ENCODE assay signal across 19 cellular contexts in genomic region chr17:78224226-78225087, GRCh38. TPM values are rescaled to one million over a fixed set of nuclear protein-coding genes. Genes with fewer than 3 reads are reported as not detected.
DNase-seq lines count a peak whose midpoint lies in the region; ATAC-seq and TF ChIP-seq lines count a peak whose summit lies in the region.
"Had no signal": no experiment of that assay in that cellular context is flagged by ENCODE, and none has a peak within 500 bp of the region (broad histone marks: within the 10 kb centered on the region; RNA-seq: fewer than 3 reads in every experiment).

No MANE protein-coding gene starts in this region.

- H3K4me2 ChIP-seq in mammary epithelial cell (ENCODE audit: insufficient read depth, low read depth, low read length): no peak overlapping the region

- BruUV-seq in mammary epithelial cell (replicated peaks; lab: Mats Ljungman, UMichigan): no TSS peak

- H3K36me3 ChIP-seq in breast epithelium (no peaks in the 10 kb centered on the region), mammary epithelial cell (ENCODE audit: insufficient read depth, low read length) (peaks cover 9% of the 10 kb centered on the region), lower lobe of right lung (no peaks in the 10 kb centered on the region)
- H3K36me3 ChIP-seq: gastrocnemius medialis had no signal

- H3K9me3 ChIP-seq in breast epithelium (no peaks in the 10 kb centered on the region), mammary epithelial cell (replicated peaks; ENCODE audit: insufficient read depth, low read length) (no peaks in the 10 kb centered on the region), lower lobe of right lung (no peaks in the 10 kb centered on the region)
- H3K9me3 ChIP-seq: gastrocnemius medialis had no signal

- DNase-seq in breast epithelium (ENCODE audit: low spot score in 2 of 2) (no peak), mammary epithelial cell (no peak), cerebellar cortex (ENCODE audit: low spot score) (peak; percentile 80), lower lobe of right lung (no peak), sciatic nerve (ENCODE audit: low spot score) (no peak)
- DNase-seq in stimulated activated CD4-positive, alpha-beta T cell treated with anti-CD3 and anti-CD28 coated beads, Interleukin-4, amount 100 ng/mL, for 1 hour: no peak
- DNase-seq: 8988T; activated CD8-positive, alpha-beta memory T cell treated with anti-CD3 and anti-CD28 coated beads, Interleukin-2, amount 50 U/mL, for 4 hours; activated naive CD4-positive, alpha-beta T cell treated with anti-CD3 and anti-CD28 coated beads for 36 hours; CD8-positive, alpha-beta T cell; gastrocnemius medialis; GDM1; stimulated activated CD4-positive, alpha-beta T cell treated with anti-CD3 and anti-CD28 coated beads, Interleukin-2, amount 100 ng/mL, for 24 hours; SW 1271; trophoblast cell had no signal

- H3K27me3 ChIP-seq in breast epithelium (no peaks in the 10 kb centered on the region), mammary epithelial cell (ENCODE audit: insufficient read depth, low read length) (no peaks in the 10 kb centered on the region), lower lobe of right lung (ENCODE audit: low read depth) (no peaks in the 10 kb centered on the region)

- H3K27ac ChIP-seq in breast epithelium: peak overlapping the region in 1 of 2 donors; percentile 61
- H3K27ac ChIP-seq in mammary epithelial cell (ENCODE audit: insufficient read depth, low read depth, low read length): no peak overlapping the region
- H3K27ac ChIP-seq in lower lobe of right lung: peak overlapping the region; percentile 31

- peaks cover 14% of the 10 kb centered on the region for H3K79me2 ChIP-seq in mammary epithelial cell (ENCODE audit: insufficient read depth, low read length)

- dilution Hi-C loops in mammary epithelial cell (cut with HindIII; ENCODE audit: low sequenced_read_pairs): loop anchor here (5.0 kb wide), 1 partner anchor 52 kb away; no protein-coding TSS in a partner anchor

- TF ChIP-seq CTCF in breast epithelium (IDR thresholded peaks at IDR 0.05): no peak
- no peak for TF ChIP-seq CTCF in mammary epithelial cell (conservative IDR thresholded peaks at IDR 0.05 in 1 of 2, IDR thresholded peaks at IDR 0.05 in 1 of 2; ENCODE audit: extremely low read depth in 1 of 2, insufficient read depth in 1 of 2, low read depth in 1 of 2, low read length in 2 of 2)
- no peak for TF ChIP-seq CTCF in lower lobe of right lung (IDR thresholded peaks at IDR 0.05)

- no peak overlapping the region for H2AFZ ChIP-seq in mammary epithelial cell (ENCODE audit: low read depth, low read length)

- intact Hi-C loops in breast epithelium (cut with DNase I; ENCODE audit: low total_unique reads) (loop anchor here (5.0 kb wide), 1 partner anchor 1132 kb away; no protein-coding TSS in a partner anchor), mammary epithelial cell (cut with micrococcal nuclease) (no loop called here), lower lobe of right lung (cut with DNase I) (no loop called here), sciatic nerve (cut with DNase I) (no loop called here)

- CTCF ChIA-PET in mammary epithelial cell (lab: Charles Lee; ENCODE audit: low non-redundant PET): no interaction called here

- in situ Hi-C loops in mammary epithelial cell (cut with MboI; ENCODE audit: low sequenced_read_pairs in 2 of 2): no loop called here

- no peaks in the 10 kb centered on the region for H4K20me1 ChIP-seq in mammary epithelial cell (ENCODE audit: insufficient read depth, low read length)

- WGBS in mammary epithelial cell (ENCODE audit: low coverage, missing lambda C conversion rate): 49% methylated on average over 25 of the region's 27 CpGs

- no peak for ATAC-seq in lower lobe of right lung
- no peak for ATAC-seq in sciatic nerve
- no peak for ATAC-seq in HG03139 (IDR thresholded peaks at IDR 0.05; ENCODE audit: unreplicated experiment)
- no peak for ATAC-seq in GM21786 (IDR thresholded peaks at IDR 0.05; ENCODE audit: unreplicated experiment)
- ATAC-seq: CD8-positive, alpha-beta T cell; gastrocnemius medialis; WTC11 had no signal

- TF ChIP-seq POLR2A in breast epithelium (IDR thresholded peaks at IDR 0.05): no peak

- H3K4me1 ChIP-seq in breast epithelium: no peaks in the 10 kb centered on the region
- no peaks in the 10 kb centered on the region for H3K4me1 ChIP-seq in mammary epithelial cell (ENCODE audit: insufficient read depth, low read length)
- H3K4me1 ChIP-seq in lower lobe of right lung: peaks cover 23% of the 10 kb centered on the region

- H3K4me3 ChIP-seq in breast epithelium (peak overlapping the region in 2 of 3 donors; percentile 22 to 37), mammary epithelial cell (replicated peaks in 1 of 3; ENCODE audit: insufficient read depth in 1 of 3, low read depth in 2 of 3, low read length in 3 of 3) (no peak overlapping the region), lower lobe of right lung (no peak overlapping the region)
- H3K4me3 ChIP-seq: gastrocnemius medialis had no signal

- no peak overlapping the region for H3K9ac ChIP-seq in mammary epithelial cell (ENCODE audit: insufficient read depth, low read length)

RNA-seq across cellular contexts. Expression of gene TMEM235, which starts 7.0 kb away (rescaled TPM):
- total RNA-seq in breast epithelium (not detected), mammary epithelial cell (not detected), lower lobe of right lung (not detected), sciatic nerve (not detected)
- polyA plus RNA-seq in mammary epithelial cell: not detected
- not detected for polyA minus RNA-seq in mammary epithelial cell
- total RNA-seq: activated naive CD4-positive, alpha-beta T cell treated with anti-CD3 and anti-CD28 coated beads for 36 hours; CD8-positive, alpha-beta T cell; gastrocnemius medialis had no signal
- polyA plus RNA-seq: keratinocyte had no signal

RNA-seq across cellular contexts. Expression of gene BIRC5, which starts 10.4 kb away (rescaled TPM):
- total RNA-seq in breast epithelium (1 to 10 TPM in 1 of 3 donors, under 1 TPM in 2; 0.29 to 1.9 (median 0.33) TPM), mammary epithelial cell (10 to 100 TPM in 1 of 2 donors, under 1 TPM in 1; 0.83 to 44.8 TPM), lower lobe of right lung (1.8 TPM), sciatic nerve (1.4 TPM)
- 52.0 TPM for polyA plus RNA-seq in mammary epithelial cell
- 33.8 TPM for polyA minus RNA-seq in mammary epithelial cell

RNA-seq across cellular contexts. Expression of gene AFMID, which starts 37.3 kb away (rescaled TPM):
- total RNA-seq in breast epithelium (10 to 100 TPM; 12.3 to 66.2 (median 65.2) TPM), mammary epithelial cell (10 to 100 TPM; 16.5 to 32.5 TPM), lower lobe of right lung (38.6 TPM), sciatic nerve (33.6 TPM)
- polyA plus RNA-seq in mammary epithelial cell: 21.2 TPM
- polyA minus RNA-seq in mammary epithelial cell: 59.7 TPM

RNA-seq across cellular contexts. Expression of gene TK1, which starts 37.6 kb away (rescaled TPM):
- total RNA-seq in breast epithelium (1 to 10 TPM; 2.6 to 5.6 (median 3.7) TPM), mammary epithelial cell (10 to 100 TPM in 1 of 2 donors, 1 to 10 TPM in 1; 7.7 to 79.5 TPM), lower lobe of right lung (6.6 TPM), sciatic nerve (1.8 TPM)
- 155 TPM for polyA plus RNA-seq in mammary epithelial cell
- 121 TPM for polyA minus RNA-seq in mammary epithelial cell

RNA-seq across cellular contexts. Expression of gene SYNGR2, which starts 56.1 kb away (rescaled TPM):
- 10 to 100 TPM; 37.8 to 69.5 (median 64.2) TPM for total RNA-seq in breast epithelium
- total RNA-seq in mammary epithelial cell: 10 to 100 TPM; 39.0 to 72.6 TPM
- polyA plus RNA-seq in mammary epithelial cell: 48.7 TPM
- 53.3 TPM for polyA minus RNA-seq in mammary epithelial cell
- total RNA-seq in lower lobe of right lung: 217 TPM
- 73.6 TPM for total RNA-seq in sciatic nerve

Comparison
In these comparisons a context has a peak if more than half of its experiments do, and no peak if none do; other contexts are left out.
1. H3K4me3 ChIP-seq: peak in breast epithelium (2 of 3); none in mammary epithelial cell (0 of 3) and lower lobe of right lung (single experiment).